ENCODE assay signal across 1 cellular context in the genomic region with DNA sequence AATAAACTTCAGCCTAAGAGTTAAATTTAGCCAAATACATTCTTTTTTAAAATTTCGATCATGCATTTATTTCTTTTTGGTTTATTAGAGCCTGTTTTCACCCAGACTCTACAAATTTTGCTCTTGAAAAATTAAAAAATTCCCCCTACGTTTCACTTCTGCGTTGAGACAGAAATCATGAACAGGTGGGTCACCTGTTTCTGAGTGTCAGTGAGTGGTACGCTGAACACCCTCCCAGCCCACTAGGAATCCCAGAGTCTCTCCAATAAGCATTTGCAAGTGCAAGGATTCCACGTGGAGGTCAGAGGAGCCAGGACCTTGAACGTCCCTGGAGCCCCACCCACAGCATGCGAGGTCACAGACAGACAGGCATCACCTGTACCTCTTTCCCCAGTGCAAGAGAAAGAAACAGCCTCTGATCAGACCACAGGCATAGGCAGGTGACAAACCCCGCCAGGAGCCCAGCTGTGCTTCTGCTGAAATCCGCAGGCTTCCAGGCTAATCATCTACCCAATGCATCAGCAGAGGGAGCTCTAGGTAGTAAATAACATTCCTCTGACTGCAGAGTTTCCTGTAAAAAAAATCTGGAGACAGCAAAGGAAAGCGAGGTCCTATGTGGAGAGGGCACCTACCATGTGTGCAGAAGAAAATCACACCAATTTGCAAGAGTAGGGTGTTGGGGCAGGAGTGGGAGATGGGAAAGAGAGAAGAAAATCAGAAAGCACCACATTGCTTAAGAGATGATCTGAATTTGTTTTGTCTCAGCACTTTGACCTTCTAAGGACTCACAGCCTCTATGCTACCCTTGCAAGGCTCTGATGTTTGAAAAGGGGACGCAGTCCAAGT.
TF ChIP-seq lines count a peak whose summit lies in the region.

No MANE protein-coding gene starts in this region.

TF ChIP-seq in HepG2, 621 proteins besides CTCF, POLR2A, EP300 and RAD21 (continued from another document and continues in another):
- TF ChIP-seq, protein P1, sequence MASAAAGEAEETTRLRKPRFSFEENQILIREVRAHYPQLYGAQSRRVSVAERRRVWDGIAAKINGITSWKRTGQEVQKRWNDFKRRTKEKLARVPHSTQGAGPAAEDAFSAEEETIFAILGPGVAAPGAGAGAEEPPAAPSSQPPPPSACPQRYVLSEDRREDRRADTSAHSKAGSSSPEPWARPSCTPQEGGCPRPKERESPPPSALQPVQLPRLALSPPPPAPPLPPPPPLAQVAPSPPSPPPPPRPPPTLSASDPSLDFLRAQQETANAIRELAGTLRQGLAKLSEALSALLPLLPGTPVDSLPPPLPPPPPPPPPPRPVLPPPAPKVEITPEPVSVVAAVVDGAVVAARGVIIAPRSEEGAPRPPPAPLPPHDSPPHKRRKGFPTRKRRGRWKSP (CRISPR knock-in tag; IDR thresholded peaks at IDR 0.05), result no peak
- TF ChIP-seq, protein P2, sequence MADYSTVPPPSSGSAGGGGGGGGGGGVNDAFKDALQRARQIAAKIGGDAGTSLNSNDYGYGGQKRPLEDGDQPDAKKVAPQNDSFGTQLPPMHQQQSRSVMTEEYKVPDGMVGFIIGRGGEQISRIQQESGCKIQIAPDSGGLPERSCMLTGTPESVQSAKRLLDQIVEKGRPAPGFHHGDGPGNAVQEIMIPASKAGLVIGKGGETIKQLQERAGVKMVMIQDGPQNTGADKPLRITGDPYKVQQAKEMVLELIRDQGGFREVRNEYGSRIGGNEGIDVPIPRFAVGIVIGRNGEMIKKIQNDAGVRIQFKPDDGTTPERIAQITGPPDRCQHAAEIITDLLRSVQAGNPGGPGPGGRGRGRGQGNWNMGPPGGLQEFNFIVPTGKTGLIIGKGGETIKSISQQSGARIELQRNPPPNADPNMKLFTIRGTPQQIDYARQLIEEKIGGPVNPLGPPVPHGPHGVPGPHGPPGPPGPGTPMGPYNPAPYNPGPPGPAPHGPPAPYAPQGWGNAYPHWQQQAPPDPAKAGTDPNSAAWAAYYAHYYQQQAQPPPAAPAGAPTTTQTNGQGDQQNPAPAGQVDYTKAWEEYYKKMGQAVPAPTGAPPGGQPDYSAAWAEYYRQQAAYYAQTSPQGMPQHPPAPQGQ (CRISPR knock-in tag; IDR thresholded peaks at IDR 0.05; ENCODE audit: borderline replicate concordance), result no peak
- TF ChIP-seq, protein P3, sequence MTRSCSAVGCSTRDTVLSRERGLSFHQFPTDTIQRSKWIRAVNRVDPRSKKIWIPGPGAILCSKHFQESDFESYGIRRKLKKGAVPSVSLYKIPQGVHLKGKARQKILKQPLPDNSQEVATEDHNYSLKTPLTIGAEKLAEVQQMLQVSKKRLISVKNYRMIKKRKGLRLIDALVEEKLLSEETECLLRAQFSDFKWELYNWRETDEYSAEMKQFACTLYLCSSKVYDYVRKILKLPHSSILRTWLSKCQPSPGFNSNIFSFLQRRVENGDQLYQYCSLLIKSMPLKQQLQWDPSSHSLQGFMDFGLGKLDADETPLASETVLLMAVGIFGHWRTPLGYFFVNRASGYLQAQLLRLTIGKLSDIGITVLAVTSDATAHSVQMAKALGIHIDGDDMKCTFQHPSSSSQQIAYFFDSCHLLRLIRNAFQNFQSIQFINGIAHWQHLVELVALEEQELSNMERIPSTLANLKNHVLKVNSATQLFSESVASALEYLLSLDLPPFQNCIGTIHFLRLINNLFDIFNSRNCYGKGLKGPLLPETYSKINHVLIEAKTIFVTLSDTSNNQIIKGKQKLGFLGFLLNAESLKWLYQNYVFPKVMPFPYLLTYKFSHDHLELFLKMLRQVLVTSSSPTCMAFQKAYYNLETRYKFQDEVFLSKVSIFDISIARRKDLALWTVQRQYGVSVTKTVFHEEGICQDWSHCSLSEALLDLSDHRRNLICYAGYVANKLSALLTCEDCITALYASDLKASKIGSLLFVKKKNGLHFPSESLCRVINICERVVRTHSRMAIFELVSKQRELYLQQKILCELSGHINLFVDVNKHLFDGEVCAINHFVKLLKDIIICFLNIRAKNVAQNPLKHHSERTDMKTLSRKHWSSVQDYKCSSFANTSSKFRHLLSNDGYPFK (CRISPR knock-in tag; IDR thresholded peaks at IDR 0.05; ENCODE audit: borderline replicate concordance), result no peak
- TF ChIP-seq, protein P4, sequence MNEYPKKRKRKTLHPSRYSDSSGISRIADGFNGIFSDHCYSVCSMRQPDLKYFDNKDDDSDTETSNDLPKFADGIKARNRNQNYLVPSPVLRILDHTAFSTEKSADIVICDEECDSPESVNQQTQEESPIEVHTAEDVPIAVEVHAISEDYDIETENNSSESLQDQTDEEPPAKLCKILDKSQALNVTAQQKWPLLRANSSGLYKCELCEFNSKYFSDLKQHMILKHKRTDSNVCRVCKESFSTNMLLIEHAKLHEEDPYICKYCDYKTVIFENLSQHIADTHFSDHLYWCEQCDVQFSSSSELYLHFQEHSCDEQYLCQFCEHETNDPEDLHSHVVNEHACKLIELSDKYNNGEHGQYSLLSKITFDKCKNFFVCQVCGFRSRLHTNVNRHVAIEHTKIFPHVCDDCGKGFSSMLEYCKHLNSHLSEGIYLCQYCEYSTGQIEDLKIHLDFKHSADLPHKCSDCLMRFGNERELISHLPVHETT (CRISPR knock-in tag; conservative IDR thresholded peaks at IDR 0.05), result no peak
- TF ChIP-seq, protein P5, sequence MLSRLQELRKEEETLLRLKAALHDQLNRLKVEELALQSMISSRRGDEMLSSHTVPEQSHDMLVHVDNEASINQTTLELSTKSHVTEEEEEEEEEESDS (CRISPR knock-in tag; IDR thresholded peaks at IDR 0.05; ENCODE audit: borderline replicate concordance), result no peak
- TF ChIP-seq TAF1 (CRISPR knock-in tag; IDR thresholded peaks at IDR 0.05) (no peak), ZNF678 (CRISPR knock-in tag; IDR thresholded peaks at IDR 0.05) (no peak), SMARCC2 (IDR thresholded peaks at IDR 0.05) (no peak), HIVEP1 (CRISPR knock-in tag; IDR thresholded peaks at IDR 0.05) (no peak), STAG1 (CRISPR knock-in tag; IDR thresholded peaks at IDR 0.05) (peak; percentile 63), SMC3 (IDR thresholded peaks at IDR 0.05; ENCODE audit: low read length) (peak; percentile 77), FOXJ3 (CRISPR knock-in tag; IDR thresholded peaks at IDR 0.05; ENCODE audit: borderline replicate concordance) (peak; percentile 23; the same call in 1 of the 2 replicates), KMT2B (CRISPR knock-in tag; IDR thresholded peaks at IDR 0.05) (no peak), MEIS1 (CRISPR knock-in tag; IDR thresholded peaks at IDR 0.05; ENCODE audit: borderline replicate concordance) (no peak), CENPX (CRISPR knock-in tag; IDR thresholded peaks at IDR 0.05) (no peak), ZNF598 (CRISPR knock-in tag; IDR thresholded peaks at IDR 0.05; ENCODE audit: borderline replicate concordance) (0 out of 2 replicates have a peak, but pooled peaks have one; percentile 57), BRCA1 (CRISPR knock-in tag; IDR thresholded peaks at IDR 0.05) (no peak), MEIS2 (CRISPR knock-in tag; IDR thresholded peaks at IDR 0.05) (no peak), CBX1 (IDR thresholded peaks at IDR 0.05; ENCODE audit: low read depth) (no peak), ZBTB1 (CRISPR knock-in tag; IDR thresholded peaks at IDR 0.05; ENCODE audit: borderline replicate concordance) (no peak), RXRB (CRISPR knock-in tag; IDR thresholded peaks at IDR 0.05; ENCODE audit: borderline replicate concordance) (no peak), ONECUT2 (CRISPR knock-in tag; IDR thresholded peaks at IDR 0.05) (no peak), GTF2F1 (IDR thresholded peaks at IDR 0.05; ENCODE audit: low read length) (no peak), ZNF607 (CRISPR knock-in tag; IDR thresholded peaks at IDR 0.05; ENCODE audit: borderline replicate concordance) (0 out of 2 replicates have a peak, but pooled peaks have one; percentile 24), WIZ (CRISPR knock-in tag; IDR thresholded peaks at IDR 0.05) (no peak), HDAC2 (CRISPR knock-in tag; IDR thresholded peaks at IDR 0.05) (no peak), JUND (CRISPR knock-in tag; IDR thresholded peaks at IDR 0.05) (no peak), ZNF510 (CRISPR knock-in tag; IDR thresholded peaks at IDR 0.05; ENCODE audit: low read depth) (no peak), ZNF33B (CRISPR knock-in tag; IDR thresholded peaks at IDR 0.05) (0 out of 2 replicates have a peak, but pooled peaks have one; percentile 55), KDM1A (CRISPR knock-in tag; IDR thresholded peaks at IDR 0.05) (no peak), ZFP36 (IDR thresholded peaks at IDR 0.05; ENCODE audit: borderline replicate concordance, low read depth, low read length, partially characterized antibody) (no peak), FOSL1 (CRISPR knock-in tag; IDR thresholded peaks at IDR 0.05; ENCODE audit: borderline replicate concordance) (no peak), CREB1 (IDR thresholded peaks at IDR 0.05) (no peak), CREB1 (CRISPR knock-in tag; IDR thresholded peaks at IDR 0.05) (no peak), SOX5 (CRISPR knock-in tag; IDR thresholded peaks at IDR 0.05; ENCODE audit: borderline replicate concordance) (no peak), ZSCAN9 (CRISPR knock-in tag; IDR thresholded peaks at IDR 0.05; ENCODE audit: borderline replicate concordance) (no peak), RFX5 (IDR thresholded peaks at IDR 0.05; ENCODE audit: low read depth, low read length) (no peak)
- TF ChIP-seq, protein P6, sequence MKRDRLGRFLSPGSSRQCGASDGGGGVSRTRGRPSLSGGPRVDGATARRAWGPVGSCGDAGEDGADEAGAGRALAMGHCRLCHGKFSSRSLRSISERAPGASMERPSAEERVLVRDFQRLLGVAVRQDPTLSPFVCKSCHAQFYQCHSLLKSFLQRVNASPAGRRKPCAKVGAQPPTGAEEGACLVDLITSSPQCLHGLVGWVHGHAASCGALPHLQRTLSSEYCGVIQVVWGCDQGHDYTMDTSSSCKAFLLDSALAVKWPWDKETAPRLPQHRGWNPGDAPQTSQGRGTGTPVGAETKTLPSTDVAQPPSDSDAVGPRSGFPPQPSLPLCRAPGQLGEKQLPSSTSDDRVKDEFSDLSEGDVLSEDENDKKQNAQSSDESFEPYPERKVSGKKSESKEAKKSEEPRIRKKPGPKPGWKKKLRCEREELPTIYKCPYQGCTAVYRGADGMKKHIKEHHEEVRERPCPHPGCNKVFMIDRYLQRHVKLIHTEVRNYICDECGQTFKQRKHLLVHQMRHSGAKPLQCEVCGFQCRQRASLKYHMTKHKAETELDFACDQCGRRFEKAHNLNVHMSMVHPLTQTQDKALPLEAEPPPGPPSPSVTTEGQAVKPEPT (CRISPR knock-in tag; IDR thresholded peaks at IDR 0.05; ENCODE audit: low read depth), result no peak
- TF ChIP-seq, protein P7, sequence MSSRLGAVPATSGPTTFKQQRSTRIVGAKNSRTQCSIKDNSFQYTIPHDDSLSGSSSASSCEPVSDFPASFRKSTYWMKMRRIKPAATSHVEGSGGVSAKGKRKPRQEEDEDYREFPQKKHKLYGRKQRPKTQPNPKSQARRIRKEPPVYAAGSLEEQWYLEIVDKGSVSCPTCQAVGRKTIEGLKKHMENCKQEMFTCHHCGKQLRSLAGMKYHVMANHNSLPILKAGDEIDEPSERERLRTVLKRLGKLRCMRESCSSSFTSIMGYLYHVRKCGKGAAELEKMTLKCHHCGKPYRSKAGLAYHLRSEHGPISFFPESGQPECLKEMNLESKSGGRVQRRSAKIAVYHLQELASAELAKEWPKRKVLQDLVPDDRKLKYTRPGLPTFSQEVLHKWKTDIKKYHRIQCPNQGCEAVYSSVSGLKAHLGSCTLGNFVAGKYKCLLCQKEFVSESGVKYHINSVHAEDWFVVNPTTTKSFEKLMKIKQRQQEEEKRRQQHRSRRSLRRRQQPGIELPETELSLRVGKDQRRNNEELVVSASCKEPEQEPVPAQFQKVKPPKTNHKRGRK (CRISPR knock-in tag; IDR thresholded peaks at IDR 0.05), result no peak
- TF ChIP-seq, protein P8, sequence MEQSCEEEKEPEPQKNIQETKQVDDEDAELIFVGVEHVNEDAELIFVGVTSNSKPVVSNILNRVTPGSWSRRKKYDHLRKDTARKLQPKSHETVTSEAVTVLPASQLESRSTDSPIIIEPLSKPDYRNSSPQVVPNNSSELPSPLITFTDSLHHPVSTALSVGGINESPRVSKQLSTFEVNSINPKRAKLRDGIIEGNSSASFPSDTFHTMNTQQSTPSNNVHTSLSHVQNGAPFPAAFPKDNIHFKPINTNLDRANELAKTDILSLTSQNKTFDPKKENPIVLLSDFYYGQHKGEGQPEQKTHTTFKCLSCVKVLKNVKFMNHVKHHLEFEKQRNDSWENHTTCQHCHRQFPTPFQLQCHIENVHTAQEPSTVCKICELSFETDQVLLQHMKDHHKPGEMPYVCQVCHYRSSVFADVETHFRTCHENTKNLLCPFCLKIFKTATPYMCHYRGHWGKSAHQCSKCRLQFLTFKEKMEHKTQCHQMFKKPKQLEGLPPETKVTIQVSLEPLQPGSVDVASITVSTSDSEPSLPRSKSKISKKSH (CRISPR knock-in tag; IDR thresholded peaks at IDR 0.05; ENCODE audit: borderline replicate concordance), result no peak
- TF ChIP-seq, protein P9, sequence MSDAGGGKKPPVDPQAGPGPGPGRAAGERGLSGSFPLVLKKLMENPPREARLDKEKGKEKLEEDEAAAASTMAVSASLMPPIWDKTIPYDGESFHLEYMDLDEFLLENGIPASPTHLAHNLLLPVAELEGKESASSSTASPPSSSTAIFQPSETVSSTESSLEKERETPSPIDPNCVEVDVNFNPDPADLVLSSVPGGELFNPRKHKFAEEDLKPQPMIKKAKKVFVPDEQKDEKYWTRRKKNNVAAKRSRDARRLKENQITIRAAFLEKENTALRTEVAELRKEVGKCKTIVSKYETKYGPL (CRISPR knock-in tag; IDR thresholded peaks at IDR 0.05), result no peak
- TF ChIP-seq, protein P10, sequence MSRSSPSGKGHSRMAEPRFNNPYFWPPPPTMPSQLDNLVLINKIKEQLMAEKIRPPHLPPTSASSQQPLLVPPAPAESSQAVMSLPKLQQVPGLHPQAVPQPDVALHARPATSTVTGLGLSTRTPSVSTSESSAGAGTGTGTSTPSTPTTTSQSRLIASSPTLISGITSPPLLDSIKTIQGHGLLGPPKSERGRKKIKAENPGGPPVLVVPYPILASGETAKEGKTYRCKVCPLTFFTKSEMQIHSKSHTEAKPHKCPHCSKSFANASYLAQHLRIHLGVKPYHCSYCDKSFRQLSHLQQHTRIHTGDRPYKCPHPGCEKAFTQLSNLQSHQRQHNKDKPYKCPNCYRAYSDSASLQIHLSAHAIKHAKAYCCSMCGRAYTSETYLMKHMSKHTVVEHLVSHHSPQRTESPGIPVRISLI (CRISPR knock-in tag; IDR thresholded peaks at IDR 0.05; ENCODE audit: borderline replicate concordance), result peak; percentile 79; the same call in 1 of the 2 replicates
- TF ChIP-seq, protein P11, sequence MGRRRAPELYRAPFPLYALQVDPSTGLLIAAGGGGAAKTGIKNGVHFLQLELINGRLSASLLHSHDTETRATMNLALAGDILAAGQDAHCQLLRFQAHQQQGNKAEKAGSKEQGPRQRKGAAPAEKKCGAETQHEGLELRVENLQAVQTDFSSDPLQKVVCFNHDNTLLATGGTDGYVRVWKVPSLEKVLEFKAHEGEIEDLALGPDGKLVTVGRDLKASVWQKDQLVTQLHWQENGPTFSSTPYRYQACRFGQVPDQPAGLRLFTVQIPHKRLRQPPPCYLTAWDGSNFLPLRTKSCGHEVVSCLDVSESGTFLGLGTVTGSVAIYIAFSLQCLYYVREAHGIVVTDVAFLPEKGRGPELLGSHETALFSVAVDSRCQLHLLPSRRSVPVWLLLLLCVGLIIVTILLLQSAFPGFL (CRISPR knock-in tag; IDR thresholded peaks at IDR 0.05), result no peak
- TF ChIP-seq, protein P12, sequence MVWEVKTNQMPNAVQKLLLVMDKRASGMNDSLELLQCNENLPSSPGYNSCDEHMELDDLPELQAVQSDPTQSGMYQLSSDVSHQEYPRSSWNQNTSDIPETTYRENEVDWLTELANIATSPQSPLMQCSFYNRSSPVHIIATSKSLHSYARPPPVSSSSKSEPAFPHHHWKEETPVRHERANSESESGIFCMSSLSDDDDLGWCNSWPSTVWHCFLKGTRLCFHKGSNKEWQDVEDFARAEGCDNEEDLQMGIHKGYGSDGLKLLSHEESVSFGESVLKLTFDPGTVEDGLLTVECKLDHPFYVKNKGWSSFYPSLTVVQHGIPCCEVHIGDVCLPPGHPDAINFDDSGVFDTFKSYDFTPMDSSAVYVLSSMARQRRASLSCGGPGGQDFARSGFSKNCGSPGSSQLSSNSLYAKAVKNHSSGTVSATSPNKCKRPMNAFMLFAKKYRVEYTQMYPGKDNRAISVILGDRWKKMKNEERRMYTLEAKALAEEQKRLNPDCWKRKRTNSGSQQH (CRISPR knock-in tag; IDR thresholded peaks at IDR 0.05; ENCODE audit: low read depth), result no peak
